Comparison of ENCODE assay signal across 12 cellular contexts in genomic region chr18:8107426-8107825, GRCh38.
"Had no signal": no experiment of that assay in that cellular context is flagged by ENCODE, and none has a peak within 500 bp of the region (broad histone marks: within the 10 kb centered on the region; RNA-seq: fewer than 3 reads in every experiment).

No MANE protein-coding gene starts in this region.

- ATAC-seq: naive thymus-derived CD8-positive, alpha-beta T cell; stimulated activated memory B cell treated with anti-CD40 and anti-IgM and Interleukin-4, amounts not matched to agents 10 μg/mL and 1 μg/mL and 100 μg/mL, for 72 hours; T-helper 17 cell; WTC11 had no signal

- H3K36me3 ChIP-seq: neutrophil, right atrium auricular region had no signal

- H3K27me3 ChIP-seq: neutrophil, right atrium auricular region had no signal

- H3K4me3 ChIP-seq: right atrium auricular region had no signal

- H3K4me1 ChIP-seq: right atrium auricular region had no signal

- H3K27ac ChIP-seq: neutrophil, right atrium auricular region had no signal

- DNase-seq: activated CD4-positive, alpha-beta T cell treated with anti-CD3 and anti-CD28 coated beads, Interleukin-2, amount 10 ng/mL, durations not matched to agents 24 days and 14 days; activated naive CD4-positive, alpha-beta T cell; effector CD4-positive, alpha-beta T cell; hippocampal formation; naive thymus-derived CD8-positive, alpha-beta T cell; posterior cingulate gyrus; T-helper 17 cell; trophoblast cell had no signal

- H3K9me3 ChIP-seq: neutrophil had no signal
